ENCODE assay signal across 9 cellular contexts in genomic region chr15:66802087-66803001, GRCh38.
DNase-seq lines count a peak whose midpoint lies in the region; ATAC-seq, FAIRE-seq and TF ChIP-seq lines count a peak whose summit lies in the region.
"Had no signal": no experiment of that assay in that cellular context is flagged by ENCODE, and none has a peak within 500 bp of the region (broad histone marks: within the 10 kb centered on the region; RNA-seq: fewer than 3 reads in every experiment).

No MANE protein-coding gene starts in this region.

- H3K27ac ChIP-seq in HCT116 (ENCODE audit: low read depth, low read length), result peak overlapping the region; percentile 65
- H3K27ac ChIP-seq in body of pancreas, result peak overlapping the region; percentile 73 to 83 (median 80)
- peak overlapping the region; percentile 23 to 62 for H3K27ac ChIP-seq in kidney (ENCODE audit: low read depth in 2 of 2, low read length in 2 of 2)
- peak overlapping the region; percentile 62 for H3K27ac ChIP-seq in stomach smooth muscle (ENCODE audit: low read length)
- H3K27ac ChIP-seq in substantia nigra (ENCODE audit: low read depth, low read length, poor library complexity, severe bottlenecking), result no peak overlapping the region

- no peaks in the 10 kb centered on the region for H3K79me2 ChIP-seq in HCT116 (ENCODE audit: insufficient read depth, low read length)

- H3K27me3 ChIP-seq in HCT116 (ENCODE audit: insufficient read depth, low read length) (no peaks in the 10 kb centered on the region), body of pancreas (no peaks in the 10 kb centered on the region), stomach smooth muscle (ENCODE audit: control insufficient read depth in 1 of 2, insufficient read depth in 2 of 2, low read length in 2 of 2) (peaks cover 0 to 2% of the 10 kb centered on the region in 2 donors)

- H3K9me3 ChIP-seq in HCT116 (ENCODE audit: control insufficient read depth in 1 of 2, insufficient read depth in 1 of 2, low read depth in 1 of 2, low read length in 2 of 2), result no peaks in the 10 kb centered on the region
- H3K9me3 ChIP-seq in body of pancreas, result no peaks in the 10 kb centered on the region
- H3K9me3 ChIP-seq in kidney (ENCODE audit: control insufficient read depth in 1 of 2, low read length in 2 of 2), result no peaks in the 10 kb centered on the region
- no peaks in the 10 kb centered on the region for H3K9me3 ChIP-seq in stomach smooth muscle (ENCODE audit: control insufficient read depth in 2 of 2, low read length in 2 of 2)

- no peak for TF ChIP-seq RAD21 in HCT116 (IDR thresholded peaks at IDR 0.05; ENCODE audit: low read depth)

- 76 to 80% methylated on average over 12 of the region's 12 CpGs for WGBS in body of pancreas, 2 donors

- H3K9ac ChIP-seq in HCT116 (ENCODE audit: low read length) (peak overlapping the region; percentile 46), kidney (ENCODE audit: low read length in 2 of 2) (peak overlapping the region in 1 of 2 donors; percentile 3), stomach smooth muscle (ENCODE audit: low read length in 2 of 2) (peak overlapping the region in 1 of 2 donors; percentile 13)

- no peaks in the 10 kb centered on the region for H4K20me1 ChIP-seq in HCT116 (ENCODE audit: insufficient read depth)

- peaks cover 40 to 46% of the 10 kb centered on the region in 2 experiments for H3K4me1 ChIP-seq in HCT116 (ENCODE audit: control insufficient read depth in 1 of 2, insufficient read depth in 2 of 2, low read length in 2 of 2)
- H3K4me1 ChIP-seq in body of pancreas, result peaks cover 20% of the 10 kb centered on the region
- peaks cover 9 to 12% of the 10 kb centered on the region in 2 donors for H3K4me1 ChIP-seq in kidney (ENCODE audit: control insufficient read depth in 1 of 2, insufficient read depth in 1 of 2, low read depth in 1 of 2, low read length in 2 of 2)
- H3K4me1 ChIP-seq in stomach smooth muscle (ENCODE audit: control insufficient read depth, insufficient read depth, low read length), result peaks cover 21% of the 10 kb centered on the region

- POLR2A ChIA-PET in HCT116 (lab: Charles Lee), result interaction anchor here (1.3 kb wide), 1 partner anchor 12 kb away, joined by 4 read pairs; no protein-coding TSS in a partner anchor

- TF ChIP-seq POLR2A in HCT116 (IDR thresholded peaks at IDR 0.05; ENCODE audit: borderline replicate concordance, extremely low read depth, insufficient read depth, insufficient read length), result no peak
- no peak for TF ChIP-seq POLR2A in body of pancreas (IDR thresholded peaks at IDR 0.05)

- no peak for FAIRE-seq in kidney (lab: Jason Lieb, UNC)
- FAIRE-seq: islet of Langerhans had no signal

- intact Hi-C loops in HCT116 (cut with micrococcal nuclease), result loop anchor here (5.0 kb wide), 1 partner anchor 40 kb away; no protein-coding TSS in a partner anchor
- intact Hi-C loops in body of pancreas (cut with DNase I), result no loop called here
- intact Hi-C loops in kidney (cut with DNase I), result no loop called here

- ATAC-seq in HCT116 (peak; percentile 20), body of pancreas (peak; percentile 1), HG03342 (IDR thresholded peaks at IDR 0.05; ENCODE audit: unreplicated experiment) (no peak), esophagus mucosa (no peak)

- H2AFZ ChIP-seq in HCT116 (ENCODE audit: low read depth, low read length, poor library complexity, severe bottlenecking), result peak overlapping the region; percentile 44

- TF ChIP-seq CTCF in HCT116 (IDR thresholded peaks at IDR 0.05 in 2 of 3, conservative IDR thresholded peaks at IDR 0.05 in 1 of 3; ENCODE audit: borderline replicate concordance in 1 of 3, insufficient read depth in 1 of 3, low read depth in 2 of 3, low read length in 2 of 3) (no peak), body of pancreas (IDR thresholded peaks at IDR 0.05) (no peak), kidney (IDR thresholded peaks at IDR 0.05; ENCODE audit: borderline replicate concordance, extremely low read depth, insufficient read depth) (no peak)

- RAD21 ChIA-PET in HCT116 (lab: Charles Lee; ENCODE audit: low non-redundant PET in 1 of 2, low total read pairs in 2 of 2, uncharacterized antibody in 2 of 2, unreplicated experiment in 2 of 2), result no interaction called here

- no peaks in the 10 kb centered on the region for H3K9me2 ChIP-seq in HCT116 (ENCODE audit: insufficient read depth)

- H3K36me3 ChIP-seq in HCT116 (ENCODE audit: control insufficient read depth in 1 of 2, insufficient read depth in 2 of 2, low read length in 2 of 2) (no peaks in the 10 kb centered on the region), body of pancreas (replicated peaks in 1 of 2; ENCODE audit: insufficient read depth in 1 of 2, low read depth in 2 of 2) (no peaks in the 10 kb centered on the region), kidney (ENCODE audit: control insufficient read depth in 1 of 2, insufficient read depth in 2 of 2, low read length in 2 of 2) (no peaks in the 10 kb centered on the region), stomach smooth muscle (ENCODE audit: control insufficient read depth in 2 of 2, insufficient read depth in 2 of 2, low read length in 2 of 2) (no peaks in the 10 kb centered on the region)

- CTCF ChIA-PET in HCT116 (lab: Charles Lee), result interaction anchor here (1.2 to 2.5 kb wide), 2 partner anchors 49 to 184 kb away, joined by 4 to 13 read pairs; no protein-coding TSS in a partner anchor

- BruUV-seq in HCT116 (replicated peaks; lab: Mats Ljungman, UMichigan), result no TSS peak

- no peak for DNase-seq in HCT116 (ENCODE audit: low read depth, low spot score)
- no peak for DNase-seq in body of pancreas
- peak; percentile 74 for DNase-seq in kidney
- no peak for DNase-seq in substantia nigra (lab: John Stamatoyannopoulos, UW)
- DNase-seq in middle frontal gyrus (ENCODE audit: extremely low spot score, low spot score), result no peak

- H3K4me2 ChIP-seq in HCT116 (ENCODE audit: low read length), result peak overlapping the region; percentile 84

- peak overlapping the region in 1 of 2 experiments; percentile 44; a peak in 2 of 4 replicates for H3K4me3 ChIP-seq in HCT116 (replicated peaks in 1 of 2; ENCODE audit: low read depth in 1 of 2, low read length in 2 of 2)
- H3K4me3 ChIP-seq in body of pancreas, result no peak overlapping the region
- no peak overlapping the region for H3K4me3 ChIP-seq in kidney (ENCODE audit: low read length in 2 of 2)
- H3K4me3 ChIP-seq in stomach smooth muscle (ENCODE audit: low read length in 2 of 2), result peak overlapping the region in 1 of 2 donors; percentile 55

TF ChIP-seq in HCT116, 20 proteins besides CTCF, POLR2A, EP300 and RAD21:
- no peak for TF ChIP-seq ELF1 (IDR thresholded peaks at IDR 0.05; ENCODE audit: borderline replicate concordance, low read depth)
- TF ChIP-seq EGR1 (IDR thresholded peaks at IDR 0.05; ENCODE audit: low read depth), result no peak
- TF ChIP-seq FOSL1 (IDR thresholded peaks at IDR 0.05; ENCODE audit: low read depth), result no peak
- peak; percentile 40; the same call in 1 of the 2 replicates for TF ChIP-seq CEBPB (IDR thresholded peaks at IDR 0.05; ENCODE audit: low read depth)
- no peak for TF ChIP-seq ZNF274 (IDR thresholded peaks at IDR 0.05; ENCODE audit: low read depth, low read length)
- no peak for TF ChIP-seq ATF3 (IDR thresholded peaks at IDR 0.05)
- TF ChIP-seq, protein P1, sequence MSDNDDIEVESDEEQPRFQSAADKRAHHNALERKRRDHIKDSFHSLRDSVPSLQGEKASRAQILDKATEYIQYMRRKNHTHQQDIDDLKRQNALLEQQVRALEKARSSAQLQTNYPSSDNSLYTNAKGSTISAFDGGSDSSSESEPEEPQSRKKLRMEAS (IDR thresholded peaks at IDR 0.05), result no peak
- TF ChIP-seq TCF7L2 (IDR thresholded peaks at IDR 0.05; ENCODE audit: borderline replicate concordance, extremely low read depth, insufficient read depth, insufficient read length), result no peak
- no peak for TF ChIP-seq SRF (IDR thresholded peaks at IDR 0.05; ENCODE audit: low read depth)

Comparison
In these comparisons a context has a peak if more than half of its experiments do, and no peak if none do; other contexts are left out.
1. ATAC-seq: peak in HCT116 (single experiment) and body of pancreas (single experiment); none in HG03342 (single experiment) and esophagus mucosa (single experiment).